ENCODE assay signal across 12 cellular contexts in the genomic region with DNA sequence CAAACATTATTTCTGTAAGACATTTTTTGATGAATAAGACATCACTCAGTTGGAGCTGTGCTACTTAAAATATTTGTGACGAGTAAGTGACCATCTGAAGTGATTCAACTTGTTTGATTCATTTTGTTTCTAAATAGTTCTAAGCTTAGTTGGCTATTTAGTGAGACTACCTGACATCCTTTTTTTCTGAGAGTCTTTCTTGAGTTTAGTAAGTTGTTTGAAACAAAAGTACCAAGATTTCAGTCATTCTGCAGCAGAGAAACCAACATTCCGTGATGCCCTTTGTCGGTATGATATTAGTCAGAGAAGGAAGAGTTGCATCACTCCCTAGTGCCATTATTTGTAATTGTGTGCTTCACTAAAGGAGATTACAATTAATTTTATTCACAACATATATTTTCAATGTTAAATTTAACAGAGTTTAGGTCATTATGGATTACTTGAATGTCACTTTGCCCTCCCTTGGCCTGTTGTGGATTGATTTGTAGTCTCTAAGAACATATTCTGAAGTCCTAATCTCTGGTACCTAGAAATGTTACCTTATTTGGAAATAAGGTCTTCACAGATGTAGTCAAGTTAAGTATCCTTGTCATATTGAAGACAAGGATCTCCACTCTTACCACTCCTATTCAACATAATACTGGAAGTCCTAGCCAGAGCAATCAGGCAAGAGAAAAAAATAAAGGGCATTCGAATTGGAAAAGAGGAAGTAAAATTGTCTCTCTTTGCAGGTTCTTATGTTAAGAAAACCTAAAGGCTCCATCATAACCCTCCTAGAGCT.
A peak's percentile ranks its signal among the peaks of the same experiment; 100 is the strongest.
DNase-seq lines count a peak whose midpoint lies in the region; ATAC-seq, FAIRE-seq and TF ChIP-seq lines count a peak whose summit lies in the region.
"Had no signal": no experiment of that assay in that cellular context is flagged by ENCODE, and none has a peak within 500 bp of the region (broad histone marks: within the 10 kb centered on the region; RNA-seq: fewer than 3 reads in every experiment).

No MANE protein-coding gene starts in this region.

- no peak overlapping the region for H3K4me3 ChIP-seq in coronary artery
- H3K4me3 ChIP-seq: prostate gland had no signal

- intact Hi-C loops in left cardiac atrium (cut with DNase I): no loop called here

- FAIRE-seq in HTR-8/SVneo (lab: Jason Lieb, UNC): peak; percentile 65

- DNase-seq in A172 (ENCODE audit: low spot score) (peak; percentile 64), HTR-8/SVneo (ENCODE audit: insufficient read length, low spot score) (no peak), coronary artery (ENCODE audit: low spot score) (no peak), retina (no peak), left cardiac atrium (no peak)
- DNase-seq: Caco-2, NCI-H446 treated with DMSO at 0.1 percent for 48 hours had no signal

- peak overlapping the region; percentile 19 to 44 for H3K27ac ChIP-seq in coronary artery
- H3K27ac ChIP-seq: prostate gland, VCaP had no signal

- TF ChIP-seq CTCF in coronary artery (IDR thresholded peaks at IDR 0.05): no peak

- ATAC-seq in GM18868 (IDR thresholded peaks at IDR 0.05; ENCODE audit: unreplicated experiment) (peak; percentile 89), GM21515 (IDR thresholded peaks at IDR 0.05; ENCODE audit: unreplicated experiment) (no peak), left cardiac atrium (no peak), HG03139 (IDR thresholded peaks at IDR 0.05; ENCODE audit: unreplicated experiment) (no peak)
